9 cellular contexts compared by ENCODE assay signal in genomic region chr21:14259669-14260458, GRCh38. TPM values are rescaled to one million over a fixed set of nuclear protein-coding genes. Genes with fewer than 3 reads are reported as not detected.
DNase-seq lines count a peak whose midpoint lies in the region; TF ChIP-seq lines count a peak whose summit lies in the region.
"Had no signal": no experiment of that assay in that cellular context is flagged by ENCODE, and none has a peak within 500 bp of the region (broad histone marks: within the 10 kb centered on the region; RNA-seq: fewer than 3 reads in every experiment).

No MANE protein-coding gene starts in this region.

- H3K4me1 ChIP-seq in DOHH2 (ENCODE audit: control insufficient read depth, low read length) = no peaks in the 10 kb centered on the region
- H3K4me1 ChIP-seq in HEK293 (ENCODE audit: control insufficient read depth, insufficient read depth, low read length) = peaks cover 7% of the 10 kb centered on the region
- peaks cover 0 to 49% (median 16%) of the 10 kb centered on the region in 4 donors for H3K4me1 ChIP-seq in transverse colon

- H3K4me2 ChIP-seq in DOHH2 (ENCODE audit: low read length) = no peak overlapping the region

- 16 to 18% methylated on average over 4 to 5 of the region's 5 CpGs for WGBS in transverse colon (ENCODE audit: low coverage in 1 of 2), 2 donors

- intact Hi-C loops in transverse colon (cut with DNase I; ENCODE audit: low total_unique reads) (loop anchor here (5.0 kb wide), 1 partner anchor 1327 kb away; no protein-coding TSS in a partner anchor), posterior vena cava (cut with DNase I) (no loop called here)

- H3K9me2 ChIP-seq in DOHH2 (replicated peaks; ENCODE audit: control insufficient read depth, low read length) = no peaks in the 10 kb centered on the region

- H3K79me2 ChIP-seq in DOHH2 (ENCODE audit: control insufficient read depth, low read length) = no peaks in the 10 kb centered on the region

- H3K9me3 ChIP-seq in DOHH2 (ENCODE audit: control insufficient read depth, insufficient read depth, low read length) = no peaks in the 10 kb centered on the region
- H3K9me3 ChIP-seq in HEK293 (ENCODE audit: control insufficient read depth, insufficient read depth, low read depth, low read length) = no peaks in the 10 kb centered on the region
- no peaks in the 10 kb centered on the region for H3K9me3 ChIP-seq in transverse colon

- H3K4me3 ChIP-seq in DOHH2 (ENCODE audit: low read length) = no peak overlapping the region
- no peak overlapping the region for H3K4me3 ChIP-seq in HEK293 (ENCODE audit: low read depth, low read length)
- no peak overlapping the region for H3K4me3 ChIP-seq in brain microvascular endothelial cell (ENCODE audit: low read depth, low read length)
- H3K4me3 ChIP-seq in kidney epithelial cell (ENCODE audit: low read depth, low read length) = no peak overlapping the region
- H3K4me3 ChIP-seq in transverse colon = peak overlapping the region in 1 of 4 donors; percentile 17

- in situ Hi-C loops in brain microvascular endothelial cell (cut with HindIII; ENCODE audit: low pct_ligation_motif_present, low sequenced_read_pairs) (no loop called here), transverse colon (cut with MboI; ENCODE audit: low pct_ligation_motif_present in 1 of 4, low pct_unique_long_range_greater_than_20kb in 1 of 4, low sequenced_read_pairs in 3 of 4) (loop anchor here in 2 of 4 donors (10.0 to 25.0 kb wide), 2 partner anchors 1325 to 1327 kb away; no protein-coding TSS in a partner anchor)

- H3K27ac ChIP-seq in DOHH2 (ENCODE audit: low read depth, low read length) (no peak overlapping the region), HEK293 (ENCODE audit: extremely low read depth, low read depth, low read length) (no peak overlapping the region), brain microvascular endothelial cell (no peak overlapping the region), transverse colon (peak overlapping the region; percentile 49 to 69 (median 58))

- H3K27me3 ChIP-seq in DOHH2 (ENCODE audit: control insufficient read depth, low read length) (no peaks in the 10 kb centered on the region), brain microvascular endothelial cell (replicated peaks) (no peaks in the 10 kb centered on the region), kidney epithelial cell (ENCODE audit: control insufficient read depth, insufficient read depth, low read length) (no peaks in the 10 kb centered on the region), transverse colon (no peaks in the 10 kb centered on the region)

- no peaks in the 10 kb centered on the region for H3F3A ChIP-seq in DOHH2 (ENCODE audit: control insufficient read depth, insufficient read depth)

- H4K20me1 ChIP-seq in DOHH2 (ENCODE audit: control insufficient read depth, insufficient read depth, low read depth, low read length) = no peaks in the 10 kb centered on the region

- TF ChIP-seq CTCF in DOHH2 (IDR thresholded peaks at IDR 0.05; ENCODE audit: low read depth, low read length, poor library complexity, severe bottlenecking) (peak; percentile 61), HEK293 (tag by site-specific recombination; IDR thresholded peaks at IDR 0.05) (no peak), brain microvascular endothelial cell (IDR thresholded peaks at IDR 0.05; ENCODE audit: low read depth, low read length, missing control alignments) (peak; percentile 52), kidney epithelial cell (IDR thresholded peaks at IDR 0.05; ENCODE audit: insufficient read depth, low read length, poor library complexity, severe bottlenecking) (peak; percentile 32), transverse colon (IDR thresholded peaks at IDR 0.05) (peak; percentile 44 to 64 (median 54))

- no peaks in the 10 kb centered on the region for H3K36me3 ChIP-seq in DOHH2 (ENCODE audit: control insufficient read depth, low read length)
- no peaks in the 10 kb centered on the region for H3K36me3 ChIP-seq in HEK293 (ENCODE audit: control insufficient read depth in 2 of 2, insufficient read depth in 1 of 2, low read length in 2 of 2)
- no peaks in the 10 kb centered on the region for H3K36me3 ChIP-seq in brain microvascular endothelial cell (replicated peaks)
- H3K36me3 ChIP-seq in kidney epithelial cell (ENCODE audit: control insufficient read depth, insufficient read depth, low read length) = no peaks in the 10 kb centered on the region
- no peaks in the 10 kb centered on the region for H3K36me3 ChIP-seq in transverse colon

- CTCF ChIA-PET in HEK293 (lab: Yijun Ruan, JAX) = interaction anchor here (0.6 to 2.3 kb wide), 32 partner anchors 8 to 1273 kb away, joined by 3 to 8 read pairs (median 4); no protein-coding TSS in a partner anchor

- DNase-seq in NCI-H2227 treated with DMSO at 0.1 percent for 48 hours (lab: John Stamatoyannopoulos, UW) = peak; percentile 5
- DNase-seq in brain microvascular endothelial cell = peak; percentile 31
- no peak for DNase-seq in kidney epithelial cell (ENCODE audit: low read depth)
- no peak for DNase-seq in transverse colon
- DNase-seq in posterior vena cava (ENCODE audit: low spot score) = no peak
- no peak for DNase-seq in activated CD8-positive, alpha-beta memory T cell treated with anti-CD3 and anti-CD28 coated beads, Interleukin-2, amount 50 U/mL, for 4 hours

- TF ChIP-seq EP300 in transverse colon (IDR thresholded peaks at IDR 0.05; ENCODE audit: low read depth) = no peak

- TF ChIP-seq POLR2A in transverse colon (IDR thresholded peaks at IDR 0.05) = no peak

- POLR2A ChIA-PET in HEK293 (lab: Yijun Ruan, JAX) = no interaction called here

TF ChIP-seq in HEK293, 187 proteins besides CTCF, POLR2A, EP300 and RAD21 (continues in another document):
- TF ChIP-seq PRDM2 (tag by site-specific recombination; IDR thresholded peaks at IDR 0.05; ENCODE audit: borderline replicate concordance) = no peak
- no peak for TF ChIP-seq ZNF555 (tag by site-specific recombination; conservative IDR thresholded peaks at IDR 0.05)
- TF ChIP-seq MEIS1 (CRISPR knock-in tag; IDR thresholded peaks at IDR 0.05; ENCODE audit: borderline replicate concordance) = no peak
- TF ChIP-seq SP3 (tag by site-specific recombination; IDR thresholded peaks at IDR 0.05) = no peak
- TF ChIP-seq GFI1B (tag by site-specific recombination; IDR thresholded peaks at IDR 0.05) = no peak
- no peak for TF ChIP-seq ZNF544 (tag by site-specific recombination; IDR thresholded peaks at IDR 0.05)
- TF ChIP-seq SCRT2 (tag by site-specific recombination; IDR thresholded peaks at IDR 0.05) = 0 out of 2 replicates have a peak, but pooled peaks have one; percentile 13
- no peak for TF ChIP-seq OVOL3 (tag by site-specific recombination; IDR thresholded peaks at IDR 0.05)
- TF ChIP-seq KLF7 (tag by site-specific recombination; IDR thresholded peaks at IDR 0.05; ENCODE audit: borderline replicate concordance) = no peak

RNA-seq across cellular contexts. Expression of gene RBM11, which starts 43.9 kb away (rescaled TPM):
- total RNA-seq in kidney epithelial cell (4.6 and 6.1 TPM in 2 replicates), transverse colon (1 to 10 TPM in 2 of 4 donors, not detected in 2; 2.7 to 3.3 TPM), posterior vena cava (under 1 TPM; 0.46 to 0.95 TPM)

RNA-seq across cellular contexts. Expression of gene LIPI, which starts 49.1 kb away (rescaled TPM):
- total RNA-seq in kidney epithelial cell (not detected in 2 replicates), transverse colon (not detected), posterior vena cava (not detected)
- total RNA-seq: T-helper 1 cell treated with Interleukin-12 subunit alpha and Interleukin-12 subunit beta and Interleukin-4 antibody, amounts not matched to agents 30 ng/mL and 1 ng/mL, for 36 hours had no signal

Comparison
In these comparisons a context has a peak if more than half of its experiments do, and no peak if none do; other contexts are left out.
1. H3K27ac ChIP-seq: peak in transverse colon (4 of 4); none in DOHH2 (single experiment), HEK293 (single experiment) and brain microvascular endothelial cell (single experiment).
2. DNase-seq: peak in NCI-H2227 treated with DMSO at 0.1 percent for 48 hours (single experiment) and brain microvascular endothelial cell (single experiment); none in kidney epithelial cell (single experiment), transverse colon (single experiment), posterior vena cava (single experiment) and activated CD8-positive, alpha-beta memory T cell treated with anti-CD3 and anti-CD28 coated beads, Interleukin-2, amount 50 U/mL, for 4 hours (single experiment).